ENCODE assay signal across 12 cellular contexts in the genomic region with DNA sequence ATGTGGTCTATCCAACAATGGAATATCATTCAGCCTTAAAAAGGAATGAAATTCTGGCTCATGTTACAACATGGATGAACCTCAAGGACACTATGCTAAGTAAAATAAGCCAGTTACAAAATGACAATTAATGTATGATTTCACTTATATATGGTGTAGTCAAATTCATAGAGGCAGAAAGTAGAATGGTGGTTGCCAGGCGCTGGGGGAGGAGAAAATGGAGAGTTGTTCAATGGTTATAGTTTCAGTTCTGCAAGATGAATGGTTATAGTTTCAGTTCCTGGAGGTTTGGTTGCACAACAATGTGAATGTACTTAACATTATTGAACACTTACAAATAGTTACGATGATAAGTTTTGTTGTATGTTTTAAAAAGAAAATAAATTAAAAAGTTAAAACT.
DNase-seq lines count a peak whose midpoint lies in the region; ATAC-seq and TF ChIP-seq lines count a peak whose summit lies in the region.
"Had no signal": no experiment of that assay in that cellular context is flagged by ENCODE, and none has a peak within 500 bp of the region (broad histone marks: within the 10 kb centered on the region; RNA-seq: fewer than 3 reads in every experiment).

No MANE protein-coding gene starts in this region.

- no peak overlapping the region for H3K9ac ChIP-seq in mesenchymal stem cell (ENCODE audit: low read length)

- H2BK120ac ChIP-seq in mesenchymal stem cell (ENCODE audit: low read depth, low read length), result no peak overlapping the region

- peaks cover 12 to 13% of the 10 kb centered on the region in 2 donors for H3K9me3 Mint-ChIP-seq in activated T-cell treated with anti-CD3 and anti-CD28 coated beads, Interleukin-2, amount 50 U/mL, for 72 hours

- H4K8ac ChIP-seq in mesenchymal stem cell (ENCODE audit: low read length), result no peak overlapping the region

- no peak overlapping the region for H2AFZ ChIP-seq in mesenchymal stem cell (ENCODE audit: low read depth, low read length)

- H3K18ac ChIP-seq in mesenchymal stem cell (ENCODE audit: low read depth in 1 of 2, low read length in 2 of 2), result no peak overlapping the region

- H3K27me3 ChIP-seq in mesenchymal stem cell (ENCODE audit: control insufficient read depth in 1 of 2, insufficient read depth in 1 of 2, low read length in 2 of 2), result no peaks in the 10 kb centered on the region
- H3K27me3 ChIP-seq: sigmoid colon had no signal

- TF ChIP-seq CTCF in GM13977 (IDR thresholded peaks at IDR 0.05; ENCODE audit: extremely low read depth, insufficient read depth, missing control alignments), result no peak

- no peak overlapping the region for H2BK15ac ChIP-seq in mesenchymal stem cell (ENCODE audit: low read depth, poor library complexity, severe bottlenecking)

- H3K4me3 Mint-ChIP-seq in activated T-cell treated with anti-CD3 and anti-CD28 coated beads, Interleukin-2, amount 50 U/mL, for 72 hours, result peak overlapping the region; percentile 2 to 3

- H3K27ac ChIP-seq in mesenchymal stem cell (ENCODE audit: low read length, poor library complexity, severe bottlenecking), result no peak overlapping the region
- H3K27ac ChIP-seq: sigmoid colon, SJSA1 had no signal

- peak; percentile 44 to 46 for DNase-seq in activated T-cell treated with anti-CD3 and anti-CD28 coated beads, Interleukin-2, amount 50 U/mL, for 72 hours
- no peak for DNase-seq in activated T-cell treated with anti-CD3 and anti-CD28 coated beads, Interleukin-2, amount 50 U/mL, for 1 hour
- DNase-seq in pons (ENCODE audit: low spot score), result peak; percentile 34
- DNase-seq in mesenchymal stem cell, result no peak
- no peak for DNase-seq in GM13977 (ENCODE audit: low spot score)
- DNase-seq in NCI-H187 treated with DMSO at 0.1 percent for 48 hours (lab: John Stamatoyannopoulos, UW), result no peak
- DNase-seq: islet precursor cell, NCI-H1105 treated with DMSO at 0.1 percent for 48 hours, sigmoid colon had no signal

- no peak overlapping the region for H2BK5ac ChIP-seq in mesenchymal stem cell (ENCODE audit: low read depth, low read length, poor library complexity, severe bottlenecking)

- H3K4me1 ChIP-seq in mesenchymal stem cell (ENCODE audit: control insufficient read depth, insufficient read depth, low read depth, low read length), result no peaks in the 10 kb centered on the region
- H3K4me1 ChIP-seq: sigmoid colon, SJSA1 had no signal

- no peak overlapping the region for H2BK12ac ChIP-seq in mesenchymal stem cell (ENCODE audit: low read length in 2 of 2)

- no peak overlapping the region for H3K4me2 ChIP-seq in mesenchymal stem cell (ENCODE audit: low read length, poor library complexity, severe bottlenecking)

- H3K23ac ChIP-seq in mesenchymal stem cell (ENCODE audit: low read length in 2 of 2), result no peak overlapping the region

- H3K4ac ChIP-seq in mesenchymal stem cell (ENCODE audit: low read depth in 1 of 2, low read length in 2 of 2), result no peak overlapping the region

- no peak overlapping the region for H3K4me3 ChIP-seq in mesenchymal stem cell (ENCODE audit: insufficient read depth in 1 of 2, low read depth in 1 of 2, low read length in 2 of 2)
- H3K4me3 ChIP-seq: sigmoid colon, SJSA1 had no signal

- H3K79me1 ChIP-seq in mesenchymal stem cell (replicated peaks; ENCODE audit: low read length, poor library complexity, severe bottlenecking), result no peaks in the 10 kb centered on the region

- H3K14ac ChIP-seq in mesenchymal stem cell (ENCODE audit: low read length in 2 of 2), result no peak overlapping the region

- peaks cover 22% of the 10 kb centered on the region for H3K27me3 Mint-ChIP-seq in activated T-cell treated with anti-CD3 and anti-CD28 coated beads, Interleukin-2, amount 50 U/mL, for 72 hours (ENCODE audit: low read depth)

- no peak overlapping the region for H3K27ac Mint-ChIP-seq in activated T-cell treated with anti-CD3 and anti-CD28 coated beads, Interleukin-2, amount 50 U/mL, for 72 hours

- ATAC-seq in activated T-cell treated with anti-CD3 and anti-CD28 coated beads, Interleukin-2, amount 50 U/mL, for 72 hours (replicated peaks in 1 of 2), result peak; percentile 81 to 93
- ATAC-seq in HG02588 (IDR thresholded peaks at IDR 0.05; ENCODE audit: unreplicated experiment) (peak; percentile 91), HG03571 (IDR thresholded peaks at IDR 0.05; ENCODE audit: unreplicated experiment) (peak; percentile 96)

- no peak overlapping the region for H2AK5ac ChIP-seq in mesenchymal stem cell (ENCODE audit: low read length, severe bottlenecking)

- in situ Hi-C loops in GM13977 (cut with MboI; ENCODE audit: low pct_unique_long_range_greater_than_20kb, low sequenced_read_pairs, unreplicated experiment), result no loop called here

- peaks cover 9% of the 10 kb centered on the region for H3K9me3 ChIP-seq in mesenchymal stem cell (ENCODE audit: control insufficient read depth, low read length)
- H3K9me3 ChIP-seq: SJSA1 had no signal

- WGBS in mesenchymal stem cell, result 77% methylated on average over 1 of the region's 2 CpGs

- H3K4me1 Mint-ChIP-seq in activated T-cell treated with anti-CD3 and anti-CD28 coated beads, Interleukin-2, amount 50 U/mL, for 72 hours (ENCODE audit: low read depth), result peaks cover 15% of the 10 kb centered on the region

- no peak overlapping the region for H4K91ac ChIP-seq in mesenchymal stem cell (ENCODE audit: low read length)

- H3K36me3 Mint-ChIP-seq in activated T-cell treated with anti-CD3 and anti-CD28 coated beads, Interleukin-2, amount 50 U/mL, for 72 hours (ENCODE audit: insufficient read depth in 2 of 2), result peaks cover 17 to 19% of the 10 kb centered on the region in 2 donors

- H3K36me3 ChIP-seq in mesenchymal stem cell (ENCODE audit: control insufficient read depth in 1 of 2, insufficient read depth in 2 of 2, low read depth in 1 of 2, low read length in 2 of 2), result no peaks in the 10 kb centered on the region
- H3K36me3 ChIP-seq: sigmoid colon, SJSA1 had no signal

Comparison
In these comparisons a context has a peak if more than half of its experiments do, and no peak if none do; other contexts are left out.
1. DNase-seq: peak in activated T-cell treated with anti-CD3 and anti-CD28 coated beads, Interleukin-2, amount 50 U/mL, for 72 hours (2 of 2) and pons (single experiment); none in activated T-cell treated with anti-CD3 and anti-CD28 coated beads, Interleukin-2, amount 50 U/mL, for 1 hour (single experiment), mesenchymal stem cell (single experiment), GM13977 (single experiment) and NCI-H187 treated with DMSO at 0.1 percent for 48 hours (single experiment).
2. Peak in every context shown above with its lines, with median percentiles within 50 percentile points of each other: ATAC-seq.